ENCODE assay signal across 8 cellular contexts in genomic region chr1:206687251-206687914, GRCh38. TPM values are rescaled to one million over a fixed set of nuclear protein-coding genes. Genes with fewer than 3 reads are reported as not detected.
DNase-seq lines count a peak whose midpoint lies in the region; ATAC-seq and TF ChIP-seq lines count a peak whose summit lies in the region.

No MANE protein-coding gene starts in this region.

- TF ChIP-seq CTCF in astrocyte of the cerebellum (IDR thresholded peaks at IDR 0.05; ENCODE audit: low read depth, low read length, missing control alignments) (no peak), type B pancreatic cell (conservative IDR thresholded peaks at IDR 0.05) (no peak), foreskin keratinocyte (conservative IDR thresholded peaks at IDR 0.05) (no peak)

- CTCF ChIA-PET in activated naive CD4-positive, alpha-beta T cell treated with anti-CD3 and anti-CD28 coated beads, Interleukin-2, amount 10 ng/mL, durations not matched to agents 7 days and 5 days (lab: Charles Lee), result interaction anchor here (1.0 to 1.8 kb wide), 3 partner anchors 9 to 136 kb away, joined by 3 to 4 read pairs (median 3); no protein-coding TSS in a partner anchor

- H3K27ac ChIP-seq in mesodermal cell (ENCODE audit: low read depth, low read length, severe bottlenecking), result peak overlapping the region; percentile 41
- no peak overlapping the region for H3K27ac ChIP-seq in effector memory CD4-positive, alpha-beta T cell (ENCODE audit: insufficient read depth, low read length, poor library complexity, severe bottlenecking)
- H3K27ac ChIP-seq in foreskin keratinocyte, result no peak overlapping the region

- H3K9me3 Mint-ChIP-seq in activated naive CD4-positive, alpha-beta T cell treated with anti-CD3 and anti-CD28 coated beads, Interleukin-2, amount 10 ng/mL, durations not matched to agents 7 days and 5 days, result no peaks in the 10 kb centered on the region
- no peaks in the 10 kb centered on the region for H3K9me3 Mint-ChIP-seq in type B pancreatic cell

- no peak for DNase-seq in activated naive CD4-positive, alpha-beta T cell treated with anti-CD3 and anti-CD28 coated beads, Interleukin-2, amount 10 ng/mL, durations not matched to agents 7 days and 5 days
- DNase-seq in activated naive CD4-positive, alpha-beta T cell treated with Interleukin-2 at 50 U/mL for 16 hours, result no peak
- no peak for DNase-seq in astrocyte of the cerebellum (ENCODE audit: low read depth)
- no peak for DNase-seq in type B pancreatic cell (ENCODE audit: extremely low spot score, unreplicated experiment)
- DNase-seq in effector memory CD4-positive, alpha-beta T cell, result no peak
- no peak for DNase-seq in foreskin keratinocyte
- DNase-seq in ecto neural progenitor cell (ENCODE audit: low spot score), result no peak

- H3K36me3 ChIP-seq in mesodermal cell (ENCODE audit: control insufficient read depth, insufficient read depth, low read length), result peaks cover 6% of the 10 kb centered on the region
- H3K36me3 ChIP-seq in effector memory CD4-positive, alpha-beta T cell (ENCODE audit: control insufficient read depth, insufficient read depth, low read length), result no peaks in the 10 kb centered on the region

- WGBS in mesodermal cell (ENCODE audit: insufficient coverage in 2 of 2), 2 experiments, result 20 to 40% methylated on average over 1 of the region's 7 CpGs

- peaks cover 33% of the 10 kb centered on the region for H3K4me1 Mint-ChIP-seq in activated naive CD4-positive, alpha-beta T cell treated with anti-CD3 and anti-CD28 coated beads, Interleukin-2, amount 10 ng/mL, durations not matched to agents 7 days and 5 days
- peaks cover 50% of the 10 kb centered on the region for H3K4me1 Mint-ChIP-seq in type B pancreatic cell (ENCODE audit: unreplicated experiment)

- peaks cover 24% of the 10 kb centered on the region for H3K27me3 Mint-ChIP-seq in activated naive CD4-positive, alpha-beta T cell treated with anti-CD3 and anti-CD28 coated beads, Interleukin-2, amount 10 ng/mL, durations not matched to agents 7 days and 5 days
- H3K27me3 Mint-ChIP-seq in type B pancreatic cell, result peaks cover 21% of the 10 kb centered on the region

- peak overlapping the region; percentile 62 for H3K4me3 ChIP-seq in astrocyte of the cerebellum (ENCODE audit: low read depth, low read length)
- peak overlapping the region; percentile 81 for H3K4me3 ChIP-seq in mesodermal cell (ENCODE audit: extremely low read depth, insufficient read depth, low read length, poor library complexity, severe bottlenecking)
- no peak overlapping the region for H3K4me3 ChIP-seq in effector memory CD4-positive, alpha-beta T cell (ENCODE audit: insufficient read depth, low read depth, low read length, poor library complexity, severe bottlenecking)

- H3K4me3 Mint-ChIP-seq in activated naive CD4-positive, alpha-beta T cell treated with anti-CD3 and anti-CD28 coated beads, Interleukin-2, amount 10 ng/mL, durations not matched to agents 7 days and 5 days, result peak overlapping the region; percentile 99
- H3K4me3 Mint-ChIP-seq in type B pancreatic cell, result peak overlapping the region; percentile 99

- H3K27me3 ChIP-seq in effector memory CD4-positive, alpha-beta T cell (replicated peaks; ENCODE audit: control insufficient read depth, insufficient read depth, low read length, poor library complexity, severe bottlenecking), result peaks cover 4% of the 10 kb centered on the region
- H3K27me3 ChIP-seq in foreskin keratinocyte, result peaks cover 5% of the 10 kb centered on the region

- H3K4me1 ChIP-seq in mesodermal cell (ENCODE audit: control insufficient read depth, insufficient read depth, low read length, poor library complexity, severe bottlenecking), result peaks cover 49% of the 10 kb centered on the region
- peaks cover 18% of the 10 kb centered on the region for H3K4me1 ChIP-seq in effector memory CD4-positive, alpha-beta T cell (ENCODE audit: control insufficient read depth, insufficient read depth, low read length, poor library complexity, severe bottlenecking)
- H3K4me1 ChIP-seq in foreskin keratinocyte, result peaks cover 13% of the 10 kb centered on the region

- peaks cover 3% of the 10 kb centered on the region for H3K36me3 Mint-ChIP-seq in activated naive CD4-positive, alpha-beta T cell treated with anti-CD3 and anti-CD28 coated beads, Interleukin-2, amount 10 ng/mL, durations not matched to agents 7 days and 5 days
- no peaks in the 10 kb centered on the region for H3K36me3 Mint-ChIP-seq in type B pancreatic cell

- H3K9me3 ChIP-seq in mesodermal cell (ENCODE audit: control insufficient read depth, low read length), result no peaks in the 10 kb centered on the region
- H3K9me3 ChIP-seq in effector memory CD4-positive, alpha-beta T cell (ENCODE audit: control insufficient read depth, low read length), result no peaks in the 10 kb centered on the region

- in situ Hi-C loops in astrocyte of the cerebellum (cut with HindIII; ENCODE audit: low sequenced_read_pairs), result no loop called here

- peak overlapping the region; percentile 99 for H3K27ac Mint-ChIP-seq in activated naive CD4-positive, alpha-beta T cell treated with anti-CD3 and anti-CD28 coated beads, Interleukin-2, amount 10 ng/mL, durations not matched to agents 7 days and 5 days
- peak overlapping the region; percentile 96 for H3K27ac Mint-ChIP-seq in type B pancreatic cell

- no peak for ATAC-seq in foreskin keratinocyte

RNA-seq across cellular contexts. Expression of gene MAPKAPK2, which starts 2.7 kb away (rescaled TPM):
- polyA plus RNA-seq in mesodermal cell (2013, experiment 1 of 2), result 91.5 TPM
- polyA plus RNA-seq in mesodermal cell (2013, experiment 2 of 2), result 79.3 TPM
- 62.3 and 63.1 TPM in 2 replicates for total RNA-seq in type B pancreatic cell (ENCODE audit: low replicate concordance)
- 63.7 and 64.0 TPM in 2 replicates for total RNA-seq in foreskin keratinocyte
- 52.4 and 57.9 TPM in 2 replicates for polyA plus RNA-seq in foreskin keratinocyte

RNA-seq across cellular contexts. Expression of gene DYRK3, which starts 52.0 kb away (rescaled TPM):
- polyA plus RNA-seq in mesodermal cell (2013, experiment 1 of 2), result 12.6 TPM
- 10.4 TPM for polyA plus RNA-seq in mesodermal cell (2013, experiment 2 of 2)
- total RNA-seq in type B pancreatic cell (ENCODE audit: low replicate concordance), result 1.0 and 7.2 TPM in 2 replicates
- total RNA-seq in foreskin keratinocyte, result 25.1 and 26.1 TPM in 2 replicates
- 7.5 and 8.1 TPM in 2 replicates for polyA plus RNA-seq in foreskin keratinocyte
